ENCODE assay signal across 15 cellular contexts in genomic region chr10:12730809-12731519, GRCh38.
A peak's percentile ranks its signal among the peaks of the same experiment; 100 is the strongest.
DNase-seq lines count a peak whose midpoint lies in the region; ATAC-seq and TF ChIP-seq lines count a peak whose summit lies in the region.
"Had no signal": no experiment of that assay in that cellular context is flagged by ENCODE, and none has a peak within 500 bp of the region (broad histone marks: within the 10 kb centered on the region; RNA-seq: fewer than 3 reads in every experiment).

No MANE protein-coding gene starts in this region.

- peak overlapping the region; percentile 16 for H2AFZ ChIP-seq in ACC112 (ENCODE audit: low read length, unreplicated experiment)

- H3K27ac ChIP-seq in ACC112 (ENCODE audit: low read depth, low read length) (no peak overlapping the region), ascending aorta (peak overlapping the region; percentile 9 to 29), mesendoderm (ENCODE audit: low read depth, low read length) (no peak overlapping the region)

- no peak overlapping the region for H3K18ac ChIP-seq in mesendoderm (ENCODE audit: low read length)

- H3K36me3 Mint-ChIP-seq in Calu3 (ENCODE audit: insufficient read depth, unreplicated experiment): no peaks in the 10 kb centered on the region
- H3K36me3 Mint-ChIP-seq: activated naive CD8-positive, alpha-beta T cell treated with anti-CD3 and anti-CD28 coated beads for 36 hours had no signal

- H3K4me3 ChIP-seq in ACC112 (ENCODE audit: low read depth, low read length) (peak overlapping the region; percentile 40), ascending aorta (no peak overlapping the region), mesendoderm (ENCODE audit: low read length) (no peak overlapping the region)

- no peak overlapping the region for H3K4me3 Mint-ChIP-seq in Calu3 (ENCODE audit: low read depth, unreplicated experiment)
- H3K4me3 Mint-ChIP-seq: activated naive CD8-positive, alpha-beta T cell treated with anti-CD3 and anti-CD28 coated beads for 36 hours had no signal

- no peaks in the 10 kb centered on the region for H3K9me3 Mint-ChIP-seq in Calu3 (ENCODE audit: low read depth, unreplicated experiment)
- H3K9me3 Mint-ChIP-seq: activated naive CD8-positive, alpha-beta T cell treated with anti-CD3 and anti-CD28 coated beads for 36 hours had no signal

- H3K23ac ChIP-seq in mesendoderm (ENCODE audit: low read length): no peak overlapping the region

- H3K36me3 ChIP-seq in ACC112 (ENCODE audit: insufficient read depth, low read length) (no peaks in the 10 kb centered on the region), ascending aorta (no peaks in the 10 kb centered on the region), mesendoderm (ENCODE audit: control insufficient read depth, insufficient read depth, low read length) (no peaks in the 10 kb centered on the region)

- H3K79me2 ChIP-seq in ACC112 (ENCODE audit: control insufficient read depth, insufficient read depth, low read length, unreplicated experiment) (no peaks in the 10 kb centered on the region), mesendoderm (ENCODE audit: control insufficient read depth, insufficient read depth, low read length) (no peaks in the 10 kb centered on the region)

- WGBS in mesendoderm (ENCODE audit: extremely low coverage, insufficient coverage, low lambda C conversion rate): 100% methylated on average over 3 of the region's 9 CpGs

- no peak overlapping the region for H2BK5ac ChIP-seq in mesendoderm (ENCODE audit: low read length)

- no peaks in the 10 kb centered on the region for H3K27me3 Mint-ChIP-seq in Calu3 (ENCODE audit: unreplicated experiment)
- H3K27me3 Mint-ChIP-seq: activated naive CD8-positive, alpha-beta T cell treated with anti-CD3 and anti-CD28 coated beads for 36 hours had no signal

- H2BK120ac ChIP-seq in mesendoderm (ENCODE audit: low read depth, low read length): no peak overlapping the region

- intact Hi-C loops in ascending aorta (cut with DNase I): no loop called here
- intact Hi-C loops in Calu3 (cut with micrococcal nuclease; ENCODE audit: unreplicated experiment): no loop called here
- intact Hi-C loops in head of caudate nucleus (cut with DNase I): no loop called here

- H3K4me2 ChIP-seq in mesendoderm (ENCODE audit: low read length): no peak overlapping the region

- no peak overlapping the region for H2BK15ac ChIP-seq in mesendoderm (replicated peaks; ENCODE audit: low read depth)

- no peaks in the 10 kb centered on the region for H3K4me1 ChIP-seq in ACC112 (ENCODE audit: control insufficient read depth, insufficient read depth, low read length, unreplicated experiment)
- peaks cover 0 to 4% of the 10 kb centered on the region in 2 donors for H3K4me1 ChIP-seq in ascending aorta
- no peaks in the 10 kb centered on the region for H3K4me1 ChIP-seq in mesendoderm (ENCODE audit: control insufficient read depth, low read depth, low read length)

- no peaks in the 10 kb centered on the region for H3K4me1 Mint-ChIP-seq in Calu3 (ENCODE audit: low read depth, unreplicated experiment)

- H3K56ac ChIP-seq in mesendoderm (ENCODE audit: low read length): peak overlapping the region; percentile 19

- no peak overlapping the region for H2AK5ac ChIP-seq in mesendoderm (ENCODE audit: low read length)

- H4K5ac ChIP-seq in mesendoderm (ENCODE audit: low read length): no peak overlapping the region

- no peak overlapping the region for H3K9ac ChIP-seq in mesendoderm (ENCODE audit: low read length)

- H3K27me3 ChIP-seq in ACC112 (ENCODE audit: insufficient read depth, low read length) (no peaks in the 10 kb centered on the region), ascending aorta (no peaks in the 10 kb centered on the region), mesendoderm (ENCODE audit: insufficient read depth, low read length, poor library complexity) (no peaks in the 10 kb centered on the region)

- no peak overlapping the region for H3K27ac Mint-ChIP-seq in Calu3 (ENCODE audit: unreplicated experiment)
- H3K27ac Mint-ChIP-seq: activated naive CD8-positive, alpha-beta T cell treated with anti-CD3 and anti-CD28 coated beads for 36 hours had no signal

- H3K79me1 ChIP-seq in mesendoderm (ENCODE audit: low read length): no peaks in the 10 kb centered on the region

- DNase-seq in ascending aorta (ENCODE audit: low spot score in 2 of 2): no peak
- DNase-seq in mesendoderm: no peak
- no peak for DNase-seq in Calu3
- no peak for DNase-seq in head of caudate nucleus
- DNase-seq: ACHN; activated naive CD8-positive, alpha-beta T cell treated with anti-CD3 and anti-CD28 coated beads for 36 hours; NK-92 treated with Interleukin-12 subunit alpha and Interleukin-12 subunit beta, amount 100 ng/mL, for 24 hours; SHP77 treated with DMSO at 0.1 percent for 48 hours; stimulated activated CD4-positive, alpha-beta T cell treated with anti-CD3 and anti-CD28 coated beads, Interleukin-2, amount 100 ng/mL, for 24 hours; T-helper 9 cell had no signal

- ATAC-seq in GM18907 (IDR thresholded peaks at IDR 0.05; ENCODE audit: unreplicated experiment) (peak; percentile 38), HG02642 (IDR thresholded peaks at IDR 0.05; ENCODE audit: poor library complexity, unreplicated experiment) (no peak), GM21786 (IDR thresholded peaks at IDR 0.05; ENCODE audit: unreplicated experiment) (no peak)
- ATAC-seq: left lobe of liver had no signal

- BruUV-seq in Calu3 (replicated peaks; lab: Mats Ljungman, UMichigan): no TSS peak

- CTCF ChIA-PET in Calu3 (lab: Charles Lee): interaction anchor here (0.6 kb wide), 1 partner anchor 30 kb away, joined by 3 read pairs; no protein-coding TSS in a partner anchor

- H3K9me3 ChIP-seq in ascending aorta: no peaks in the 10 kb centered on the region

- no peak overlapping the region for H3K4ac ChIP-seq in mesendoderm (ENCODE audit: low read depth, low read length)

- TF ChIP-seq CTCF in ascending aorta (IDR thresholded peaks at IDR 0.05) (no peak), Calu3 (IDR thresholded peaks at IDR 0.05; ENCODE audit: unreplicated experiment) (no peak)

- H4K8ac ChIP-seq in mesendoderm (ENCODE audit: low read depth, low read length): no peak overlapping the region

Comparison
In these comparisons a context has a peak if more than half of its experiments do, and no peak if none do; other contexts are left out.
1. H3K27ac ChIP-seq: peak in ascending aorta (2 of 2); none in ACC112 (single experiment) and mesendoderm (single experiment).